ENCODE assay signal across 20 cellular contexts in genomic region chr9:130454096-130454811, GRCh38. TPM values are rescaled to one million over a fixed set of nuclear protein-coding genes. Genes with fewer than 3 reads are reported as not detected.
DNase-seq lines count a peak whose midpoint lies in the region; ATAC-seq, FAIRE-seq and TF ChIP-seq lines count a peak whose summit lies in the region.
"Had no signal": no experiment of that assay in that cellular context is flagged by ENCODE, and none has a peak within 500 bp of the region (broad histone marks: within the 10 kb centered on the region; RNA-seq: fewer than 3 reads in every experiment).

No MANE protein-coding gene starts in this region.

- no peak overlapping the region for H3K14ac ChIP-seq in mesenchymal stem cell (ENCODE audit: low read length in 2 of 2)

- CTCF ChIA-PET in RWPE1 (lab: Yijun Ruan, JAX): interaction anchor here (0.6 to 1.9 kb wide), 3 partner anchors 134 to 254 kb away, joined by 4 to 7 read pairs (median 5); no protein-coding TSS in a partner anchor
- CTCF ChIA-PET in K562 (lab: Yijun Ruan, JAX; ENCODE audit: low intra/inter-chr PET ratio): interaction anchor here (0.6 kb wide), 1 partner anchor 1588 kb away, joined by 3 read pairs; no protein-coding TSS in a partner anchor

- no peak overlapping the region for H2BK5ac ChIP-seq in mesenchymal stem cell (ENCODE audit: low read depth, low read length, poor library complexity, severe bottlenecking)

- no TSS peak for BruUV-seq in K562 (replicated peaks; lab: Mats Ljungman, UMichigan)

- FAIRE-seq in K562 (lab: Jason Lieb, UNC): no peak
- FAIRE-seq: GM12892 had no signal

- H3K27ac ChIP-seq in cardiac muscle cell (peak overlapping the region; percentile 36), right atrium auricular region (peak overlapping the region in 1 of 2 donors; percentile 2), RWPE1 (peak overlapping the region; percentile 84), K562 (ENCODE audit: extremely low read depth, low read depth, low read length) (no peak overlapping the region), mesenchymal stem cell (ENCODE audit: low read length, poor library complexity, severe bottlenecking) (no peak overlapping the region)
- H3K27ac ChIP-seq: BLaER1, HL-60 had no signal

- TF ChIP-seq EP300 in K562 (IDR thresholded peaks at IDR 0.05; ENCODE audit: low read length): no peak

- no peak overlapping the region for H2AFZ ChIP-seq in K562 (ENCODE audit: low read depth, low read length)
- H2AFZ ChIP-seq in mesenchymal stem cell (ENCODE audit: low read depth, low read length): no peak overlapping the region

- H3K9me3 ChIP-seq in cardiac muscle cell (ENCODE audit: low read depth) (no peaks in the 10 kb centered on the region), right atrium auricular region (no peaks in the 10 kb centered on the region), K562 (replicated peaks; ENCODE audit: control insufficient read depth, insufficient read depth, low read depth, low read length) (no peaks in the 10 kb centered on the region), mesenchymal stem cell (ENCODE audit: control insufficient read depth, low read length) (no peaks in the 10 kb centered on the region)
- H3K9me3 ChIP-seq: BLaER1, Caco-2, HAP-1 had no signal

- in situ Hi-C loops in K562 (cut with MboI): loop anchor here (5.0 to 10.0 kb wide), 2 partner anchors 233 to 411 kb away; no protein-coding TSS in a partner anchor

- no peak overlapping the region for H2BK12ac ChIP-seq in mesenchymal stem cell (ENCODE audit: low read length in 2 of 2)

- H4K91ac ChIP-seq in mesenchymal stem cell (ENCODE audit: low read length): no peak overlapping the region

- intact Hi-C loops in K562 (cut with micrococcal nuclease): no loop called here

- no peaks in the 10 kb centered on the region for H3K79me2 ChIP-seq in K562 (ENCODE audit: control insufficient read depth, insufficient read depth, low read length)

- H3K4me3 Mint-ChIP-seq in activated naive CD8-positive, alpha-beta T cell treated with anti-CD3 and anti-CD28 coated beads, Interleukin-2, amount 50 U/mL, for 24 hours: no peak overlapping the region
- H3K4me3 Mint-ChIP-seq: CD8-positive, alpha-beta memory T cell; HFFc6 had no signal

- H2BK120ac ChIP-seq in mesenchymal stem cell (ENCODE audit: low read depth, low read length): no peak overlapping the region

- no peak overlapping the region for H3K4me2 ChIP-seq in K562 (ENCODE audit: insufficient read depth, low read length)
- no peak overlapping the region for H3K4me2 ChIP-seq in mesenchymal stem cell (ENCODE audit: low read length, poor library complexity, severe bottlenecking)
- H3K4me2 ChIP-seq: BLaER1 had no signal

- no peak overlapping the region for H3K18ac ChIP-seq in mesenchymal stem cell (ENCODE audit: low read depth in 1 of 2, low read length in 2 of 2)

- H3K4me1 ChIP-seq in cardiac muscle cell (ENCODE audit: low read depth): peaks cover 21% of the 10 kb centered on the region
- H3K4me1 ChIP-seq in right atrium auricular region: peaks cover 0 to 50% of the 10 kb centered on the region in 2 donors
- H3K4me1 ChIP-seq in K562 (replicated peaks in 1 of 2; ENCODE audit: control insufficient read depth in 2 of 2, insufficient read depth in 2 of 2, low read length in 2 of 2): peaks cover 3 to 21% of the 10 kb centered on the region in 2 experiments; a peak in 3 of 5 replicates
- peaks cover 47% of the 10 kb centered on the region for H3K4me1 ChIP-seq in mesenchymal stem cell (ENCODE audit: control insufficient read depth, insufficient read depth, low read depth, low read length)

- H3K79me1 ChIP-seq in mesenchymal stem cell (replicated peaks; ENCODE audit: low read length, poor library complexity, severe bottlenecking): peaks cover 22% of the 10 kb centered on the region

- H3K27me3 Mint-ChIP-seq in activated naive CD8-positive, alpha-beta T cell treated with anti-CD3 and anti-CD28 coated beads, Interleukin-2, amount 50 U/mL, for 24 hours: peaks cover 21% of the 10 kb centered on the region

- H3K27me3 ChIP-seq in cardiac muscle cell (no peaks in the 10 kb centered on the region), right atrium auricular region (no peaks in the 10 kb centered on the region), K562 (ENCODE audit: control insufficient read depth in 2 of 2, insufficient read depth in 2 of 2, low read length in 2 of 2) (peaks cover 5 to 18% of the 10 kb centered on the region in 2 experiments; a peak in 3 of 5 replicates), mesenchymal stem cell (ENCODE audit: control insufficient read depth in 1 of 2, insufficient read depth in 1 of 2, low read length in 2 of 2) (no peaks in the 10 kb centered on the region)
- H3K27me3 ChIP-seq: BLaER1 had no signal

- no peaks in the 10 kb centered on the region for H3K36me3 Mint-ChIP-seq in activated naive CD8-positive, alpha-beta T cell treated with anti-CD3 and anti-CD28 coated beads, Interleukin-2, amount 50 U/mL, for 24 hours (ENCODE audit: low read depth)
- H3K36me3 Mint-ChIP-seq: CD8-positive, alpha-beta memory T cell had no signal

- no peak overlapping the region for H3K4ac ChIP-seq in mesenchymal stem cell (ENCODE audit: low read depth in 1 of 2, low read length in 2 of 2)

- no peak overlapping the region for H3K23ac ChIP-seq in mesenchymal stem cell (ENCODE audit: low read length in 2 of 2)

- TF ChIP-seq POLR2A in K562 (conservative IDR thresholded peaks at IDR 0.05): no peak

- DNase-seq in cardiac muscle cell (ENCODE audit: low read depth in 1 of 2, low spot score in 1 of 2) (no peak), right atrium auricular region (ENCODE audit: low spot score) (no peak), RWPE1 (ENCODE audit: low spot score) (no peak), K562 (ENCODE audit: extremely low read depth in 1 of 4, low spot score in 3 of 4) (peak in 1 of 4 experiments; percentile 19), mesenchymal stem cell (no peak), NCI-H2107 treated with DMSO at 0.1 percent for 48 hours (lab: John Stamatoyannopoulos, UW; ENCODE audit: unreplicated experiment) (no peak), middle frontal gyrus (ENCODE audit: extremely low spot score, low spot score) (no peak)
- no peak for DNase-seq in activated naive CD8-positive, alpha-beta T cell treated with anti-CD3 and anti-CD28 coated beads, Interleukin-2, amount 50 U/mL, for 24 hours
- DNase-seq: 8988T; AML-193; Caco-2; CD8-positive, alpha-beta memory T cell; DND-41; GDM1; GOT3; HFFc6 had no signal

- POLR2A ChIA-PET in RWPE1 (lab: Yijun Ruan, JAX; ENCODE audit: low non-redundant PET) (interaction anchor here (0.6 kb wide), 1 partner anchor 82 kb away, joined by 3 read pairs; no protein-coding TSS in a partner anchor), K562 (lab: Yijun Ruan, JAX) (interaction anchor here (0.6 to 1.7 kb wide), 4 partner anchors 8 to 228 kb away, joined by 3 to 5 read pairs (median 4); no protein-coding TSS in a partner anchor)

- no peaks in the 10 kb centered on the region for H3K4me1 Mint-ChIP-seq in activated naive CD8-positive, alpha-beta T cell treated with anti-CD3 and anti-CD28 coated beads, Interleukin-2, amount 50 U/mL, for 24 hours
- H3K4me1 Mint-ChIP-seq: CD8-positive, alpha-beta memory T cell had no signal

- H3K9me1 ChIP-seq in K562 (ENCODE audit: control insufficient read depth, insufficient read depth, low read length): no peaks in the 10 kb centered on the region

- no peaks in the 10 kb centered on the region for H3K9me3 Mint-ChIP-seq in activated naive CD8-positive, alpha-beta T cell treated with anti-CD3 and anti-CD28 coated beads, Interleukin-2, amount 50 U/mL, for 24 hours
- H3K9me3 Mint-ChIP-seq: CD8-positive, alpha-beta memory T cell; HFFc6 had no signal

- H3K4me3 ChIP-seq in cardiac muscle cell: no peak overlapping the region
- no peak overlapping the region for H3K4me3 ChIP-seq in right atrium auricular region
- H3K4me3 ChIP-seq in K562: no peak overlapping the region
- no peak overlapping the region for H3K4me3 ChIP-seq in mesenchymal stem cell (ENCODE audit: insufficient read depth in 1 of 2, low read depth in 1 of 2, low read length in 2 of 2)
- H3K4me3 ChIP-seq: BLaER1, HAP-1 had no signal

- TF ChIP-seq CTCF in cardiac muscle cell (IDR thresholded peaks at IDR 0.05; ENCODE audit: low read depth, low read length) (no peak), right atrium auricular region (IDR thresholded peaks at IDR 0.05) (no peak), RWPE1 (conservative IDR thresholded peaks at IDR 0.05; ENCODE audit: low read depth) (no peak), K562 (IDR thresholded peaks at IDR 0.05 in 2 of 3, conservative IDR thresholded peaks at IDR 0.05 in 1 of 3; ENCODE audit: insufficient read depth in 2 of 3, low read depth in 1 of 3, low read length in 3 of 3) (peak in 1 of 3 experiments; percentile 15; a peak in 1 of 6 replicates)

- peak overlapping the region; percentile 89 for H2AK5ac ChIP-seq in mesenchymal stem cell (ENCODE audit: low read length, severe bottlenecking)

- peak; percentile 25; the same call in 1 of the 3 replicates for ATAC-seq in K562
- no peak for ATAC-seq in activated naive CD8-positive, alpha-beta T cell treated with anti-CD3 and anti-CD28 coated beads, Interleukin-2, amount 50 U/mL, for 24 hours

- WGBS in K562 (ENCODE audit: insufficient coverage, low coverage, missing lambda C conversion rate): 30% methylated on average over 7 of the region's 10 CpGs
- WGBS in mesenchymal stem cell: 91% methylated on average over 10 of the region's 10 CpGs

- no peaks in the 10 kb centered on the region for H3K36me3 ChIP-seq in cardiac muscle cell
- H3K36me3 ChIP-seq in right atrium auricular region: no peaks in the 10 kb centered on the region
- H3K36me3 ChIP-seq in K562 (ENCODE audit: control insufficient read depth, insufficient read depth, low read length): no peaks in the 10 kb centered on the region
- H3K36me3 ChIP-seq in mesenchymal stem cell (ENCODE audit: control insufficient read depth in 1 of 2, insufficient read depth in 2 of 2, low read depth in 1 of 2, low read length in 2 of 2): peaks cover 39 to 44% of the 10 kb centered on the region in 2 experiments
- H3K36me3 ChIP-seq: HAP-1 had no signal

- H4K8ac ChIP-seq in mesenchymal stem cell (ENCODE audit: low read length): no peak overlapping the region

- peak in 1 of 2 experiments; percentile 39; a peak in 2 of 4 replicates for TF ChIP-seq RAD21 in K562 (CRISPR knock-in tag; conservative IDR thresholded peaks at IDR 0.05 in 1 of 2, IDR thresholded peaks at IDR 0.05 in 1 of 2)

- no peak overlapping the region for H3K27ac Mint-ChIP-seq in activated naive CD8-positive, alpha-beta T cell treated with anti-CD3 and anti-CD28 coated beads, Interleukin-2, amount 50 U/mL, for 24 hours
- H3K27ac Mint-ChIP-seq: CD8-positive, alpha-beta memory T cell; HFFc6 had no signal

- H4K20me1 ChIP-seq in K562 (replicated peaks; ENCODE audit: control insufficient read depth, insufficient read depth, low read length): no peaks in the 10 kb centered on the region

- H3K9ac ChIP-seq in K562 (ENCODE audit: insufficient read depth in 1 of 2, low read depth in 2 of 2, low read length in 2 of 2): peak overlapping the region in 1 of 2 experiments; percentile 63; a peak in 1 of 4 replicates
- H3K9ac ChIP-seq in mesenchymal stem cell (ENCODE audit: low read length): no peak overlapping the region
- H3K9ac ChIP-seq: BLaER1 had no signal

- H2BK15ac ChIP-seq in mesenchymal stem cell (ENCODE audit: low read depth, poor library complexity, severe bottlenecking): no peak overlapping the region

RNA-seq across cellular contexts. Expression of gene ASS1, which starts 9.5 kb away (rescaled TPM):
- total RNA-seq in cardiac muscle cell: 83.8 and 89.8 TPM in 2 replicates
- polyA plus RNA-seq in cardiac muscle cell: 59.3 and 67.5 TPM in 2 replicates
- 100 to 1,000 TPM in 1 of 2 donors, 10 to 100 TPM in 1; 75.3 to 110 TPM for total RNA-seq in right atrium auricular region
- total RNA-seq in K562 (2011; cell fraction: chromatin; rRNA removed; ENCODE audit: low replicate concordance): 1.7 and 3.4 TPM in 2 replicates
- 2.6 and 4.0 TPM in 2 replicates for total RNA-seq in K562 (2011; cell fraction: nucleolus; rRNA removed)
- 1.6 and 2.4 TPM in 2 replicates for total RNA-seq in K562 (2011; cell fraction: nucleoplasm; rRNA removed)
- total RNA-seq in K562 (2014; rRNA removed): 4.6 and 4.8 TPM in 2 replicates
- total RNA-seq in K562 (2014; rRNA removed; fragmentation: Illumina TruSeq; extraction: Trizol): 2.2 and 4.2 TPM in 2 replicates
- 1.5 and 1.7 TPM in 2 replicates for total RNA-seq in K562 (2015; rRNA removed; fragmentation: Illumina TruSeq; extraction: Trizol)
- 3.7 TPM in 2 replicates for total RNA-seq in K562 (2021)
- polyA plus RNA-seq in K562 (2011; rRNA removed): 2.9 and 4.7 TPM in 2 replicates
- polyA plus RNA-seq in K562 (2011; cell fraction: cytosol; rRNA removed): 3.0 and 5.3 TPM in 2 replicates
- 1.8 and 3.1 TPM in 2 replicates for polyA plus RNA-seq in K562 (2011; cell fraction: nucleus; rRNA removed)
- 2.6 and 82.8 TPM in 2 replicates for polyA plus RNA-seq in K562 (2012)
- polyA plus RNA-seq in K562 (2014; fragmentation: Illumina TruSeq; extraction: Trizol): 5.7 and 5.9 TPM in 2 replicates
- polyA plus RNA-seq in K562 (2014; fragmentation: Nextera tagmentation; extraction: Ambion mirVana): 1 to 10 TPM; 1.7 to 3.6 TPM
- polyA plus RNA-seq in K562 (2014; rRNA removed): 3.8 and 6.5 TPM in 2 replicates
- polyA minus RNA-seq in K562 (2011; rRNA and poly(A)+ RNA removed): 1.8 and 4.5 TPM in 2 replicates
- polyA minus RNA-seq in K562 (2011; cell fraction: cytosol; rRNA and poly(A)+ RNA removed): 13.4 and 14.5 TPM in 2 replicates
- polyA minus RNA-seq in K562 (2011; cell fraction: nucleus; rRNA and poly(A)+ RNA removed): 2.6 and 3.0 TPM in 2 replicates
- polyA plus RNA-seq in mesenchymal stem cell (2013, experiment 1 of 2): 27.8 TPM
- polyA plus RNA-seq in mesenchymal stem cell (2013, experiment 2 of 2): 28.1 TPM
- polyA plus RNA-seq: CD8-positive, alpha-beta memory T cell had no signal

Comparison
In these comparisons a context has a peak if more than half of its experiments do, and no peak if none do; other contexts are left out.
1. H3K27ac ChIP-seq: peak in cardiac muscle cell (single experiment) and RWPE1 (single experiment); none in K562 (single experiment) and mesenchymal stem cell (single experiment).
2. RNA of gene ASS1, which starts 9.5 kb away (total RNA-seq): 75.3 to 110 TPM in right atrium auricular region and 83.8 to 89.8 TPM in cardiac muscle cell; 1.5 to 4.8 TPM in K562; every median in the first group is over 10 times any median in the second.